ENCODE assay signal across 1 cellular context in genomic region chr2:43221660-43222471, GRCh38.
TF ChIP-seq lines count a peak whose summit lies in the region.

No MANE protein-coding gene starts in this region.

TF ChIP-seq in GM12878, 131 proteins besides CTCF, POLR2A, EP300 and RAD21 (continued from another document):
- TF ChIP-seq MEF2B (IDR thresholded peaks at IDR 0.05; ENCODE audit: partially characterized antibody, poor library complexity, severe bottlenecking) (peak; percentile 15), CBX3 (IDR thresholded peaks at IDR 0.05; ENCODE audit: borderline replicate concordance, low read depth) (no peak), NR2F1 (conservative IDR thresholded peaks at IDR 0.05) (no peak), ZNF384 (IDR thresholded peaks at IDR 0.05; ENCODE audit: borderline replicate concordance, low read depth, low read length) (no peak), EGR1 (IDR thresholded peaks at IDR 0.05; ENCODE audit: borderline replicate concordance in 1 of 2, low read depth in 2 of 2, low read length in 2 of 2) (no peak), NFIC (IDR thresholded peaks at IDR 0.05; ENCODE audit: low read depth, low read length) (no peak), RUNX3 (IDR thresholded peaks at IDR 0.05; ENCODE audit: low read length) (no peak), NKRF (conservative IDR thresholded peaks at IDR 0.05) (peak; percentile 50; the same call in 1 of the 2 replicates), PML (IDR thresholded peaks at IDR 0.05; ENCODE audit: low read length) (no peak)
